ENCODE assay signal across 15 cellular contexts in the genomic region with DNA sequence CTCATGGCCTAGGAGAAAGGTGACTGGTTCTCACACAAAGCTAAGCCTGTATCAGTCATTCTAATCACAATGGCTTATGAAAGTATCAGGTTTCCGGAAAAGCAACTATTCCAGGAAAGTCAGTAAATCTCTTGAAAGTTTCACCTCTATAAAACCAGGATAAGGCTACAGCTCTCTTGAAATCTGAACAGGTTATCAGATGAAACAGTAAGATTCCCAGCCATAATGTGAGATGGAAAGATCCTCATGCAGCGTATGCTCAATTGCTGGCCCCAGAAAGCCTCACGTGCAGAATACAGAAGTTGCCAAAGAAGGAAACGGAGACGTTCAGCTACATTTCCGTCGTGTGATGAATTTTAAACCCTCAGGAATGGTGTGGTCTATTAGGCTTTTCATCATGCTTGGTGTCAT.
DNase-seq lines count a peak whose midpoint lies in the region; ATAC-seq, FAIRE-seq and TF ChIP-seq lines count a peak whose summit lies in the region.
"Had no signal": no experiment of that assay in that cellular context is flagged by ENCODE, and none has a peak within 500 bp of the region (broad histone marks: within the 10 kb centered on the region; RNA-seq: fewer than 3 reads in every experiment).

No MANE protein-coding gene starts in this region.

- intact Hi-C loops in activated CD4-positive, alpha-beta T cell treated with anti-CD3 and anti-CD28 coated beads, Interleukin-2, amount 10 ng/mL, durations not matched to agents 24 days and 14 days (cut with micrococcal nuclease) = loop anchor here (5.0 kb wide), 1 partner anchor 90 kb away; a partner anchor contains a TSS

- H3K27ac Mint-ChIP-seq in activated CD4-positive, alpha-beta T cell treated with anti-CD3 and anti-CD28 coated beads, Interleukin-2, amount 10 ng/mL, durations not matched to agents 24 days and 14 days = peak overlapping the region; percentile 81
- no peak overlapping the region for H3K27ac Mint-ChIP-seq in HFFc6

- H3K27me3 ChIP-seq in bronchial epithelial cell (ENCODE audit: control insufficient read depth, insufficient read depth, low read length) = no peaks in the 10 kb centered on the region
- no peaks in the 10 kb centered on the region for H3K27me3 ChIP-seq in parathyroid adenoma (ENCODE audit: control insufficient read depth, insufficient read depth, low read length)

- no peaks in the 10 kb centered on the region for H3K4me1 ChIP-seq in parathyroid adenoma

- no peak for DNase-seq in activated CD4-positive, alpha-beta T cell treated with anti-CD3 and anti-CD28 coated beads, Interleukin-2, amount 10 ng/mL, durations not matched to agents 24 days and 14 days
- no peak for DNase-seq in activated CD4-positive, alpha-beta T cell treated with anti-CD3 and anti-CD28 coated beads for 1 hour
- DNase-seq in NCI-H524 (lab: John Stamatoyannopoulos, UW) = peak; percentile 3 to 47
- peak; percentile 64 for DNase-seq in bronchial epithelial cell (ENCODE audit: low read depth)
- DNase-seq in OCI-M2 (lab: John Stamatoyannopoulos, UW; ENCODE audit: unreplicated experiment) = no peak
- no peak for DNase-seq in HFFc6
- DNase-seq: activated effector memory CD4-positive, alpha-beta T cell treated with anti-CD3 and anti-CD28 coated beads, Interleukin-2, amount 50 U/mL, for 16 hours; GF-D8; GOT3; left colon; NCI-H187 treated with DMSO at 0.1 percent for 48 hours; stimulated activated CD4-positive, alpha-beta T cell treated with anti-CD3 and anti-CD28 coated beads, Interleukin-12 subunit alpha, Interleukin-12 subunit beta, amount 100 ng/mL, for 4 hours had no signal

- peak overlapping the region; percentile 6 for H3K27ac ChIP-seq in parathyroid adenoma

- TF ChIP-seq CTCF in bronchial epithelial cell (IDR thresholded peaks at IDR 0.05; ENCODE audit: insufficient read depth, low read length, severe bottlenecking) (no peak), parathyroid adenoma (IDR thresholded peaks at IDR 0.05) (no peak), HFFc6 (IDR thresholded peaks at IDR 0.05) (no peak)

- H2AFZ ChIP-seq in parathyroid adenoma = peak overlapping the region; percentile 25

- H3K4me3 ChIP-seq in bronchial epithelial cell (ENCODE audit: low read depth, low read length) (no peak overlapping the region), parathyroid adenoma (ENCODE audit: low read depth, low read length) (peak overlapping the region; percentile 26)

- H3K9me3 ChIP-seq in parathyroid adenoma (ENCODE audit: control insufficient read depth, low read length) = no peaks in the 10 kb centered on the region

- H3K79me2 ChIP-seq in parathyroid adenoma = no peaks in the 10 kb centered on the region

- H3K27me3 Mint-ChIP-seq in activated CD4-positive, alpha-beta T cell treated with anti-CD3 and anti-CD28 coated beads, Interleukin-2, amount 10 ng/mL, durations not matched to agents 24 days and 14 days = no peaks in the 10 kb centered on the region
- no peaks in the 10 kb centered on the region for H3K27me3 Mint-ChIP-seq in HFFc6 (ENCODE audit: insufficient read depth)
- H3K27me3 Mint-ChIP-seq: brain had no signal

- peaks cover 40% of the 10 kb centered on the region for H3K4me1 Mint-ChIP-seq in activated CD4-positive, alpha-beta T cell treated with anti-CD3 and anti-CD28 coated beads, Interleukin-2, amount 10 ng/mL, durations not matched to agents 24 days and 14 days
- peaks cover 37% of the 10 kb centered on the region for H3K4me1 Mint-ChIP-seq in HFFc6 (ENCODE audit: low read depth)

- no peak overlapping the region for H3K4me3 Mint-ChIP-seq in activated CD4-positive, alpha-beta T cell treated with anti-CD3 and anti-CD28 coated beads, Interleukin-2, amount 10 ng/mL, durations not matched to agents 24 days and 14 days
- no peak overlapping the region for H3K4me3 Mint-ChIP-seq in HFFc6
- H3K4me3 Mint-ChIP-seq: brain had no signal

- ATAC-seq in HG02840 (IDR thresholded peaks at IDR 0.05; ENCODE audit: low FRiP score, unreplicated experiment) = no peak
- ATAC-seq: left colon had no signal

- peaks cover 8% of the 10 kb centered on the region for H3K9me3 Mint-ChIP-seq in activated CD4-positive, alpha-beta T cell treated with anti-CD3 and anti-CD28 coated beads, Interleukin-2, amount 10 ng/mL, durations not matched to agents 24 days and 14 days
- H3K9me3 Mint-ChIP-seq in HFFc6 = no peaks in the 10 kb centered on the region

- no peak for FAIRE-seq in bronchial epithelial cell (lab: Jason Lieb, UNC)

- peaks cover 19% of the 10 kb centered on the region for H3K36me3 Mint-ChIP-seq in activated CD4-positive, alpha-beta T cell treated with anti-CD3 and anti-CD28 coated beads, Interleukin-2, amount 10 ng/mL, durations not matched to agents 24 days and 14 days (ENCODE audit: low read depth)
- H3K36me3 Mint-ChIP-seq in HFFc6 (ENCODE audit: low read depth) = peaks cover 5% of the 10 kb centered on the region

- H3K36me3 ChIP-seq in bronchial epithelial cell (ENCODE audit: control insufficient read depth, insufficient read depth, low read length) (no peaks in the 10 kb centered on the region), parathyroid adenoma (ENCODE audit: control insufficient read depth, insufficient read depth, low read length) (no peaks in the 10 kb centered on the region)

- peak overlapping the region; percentile 48 for H3K4me2 ChIP-seq in parathyroid adenoma (ENCODE audit: low read length)

- no peak overlapping the region for H3K9ac ChIP-seq in parathyroid adenoma

Comparison
In these comparisons a context has a peak if more than half of its experiments do, and no peak if none do; other contexts are left out.
1. DNase-seq: peak in NCI-H524 (2 of 2) and bronchial epithelial cell (single experiment); none in activated CD4-positive, alpha-beta T cell treated with anti-CD3 and anti-CD28 coated beads, Interleukin-2, amount 10 ng/mL, durations not matched to agents 24 days and 14 days (single experiment), activated CD4-positive, alpha-beta T cell treated with anti-CD3 and anti-CD28 coated beads for 1 hour (single experiment), OCI-M2 (single experiment) and HFFc6 (single experiment).